Comparison of ENCODE assay signal across 13 cellular contexts in genomic region chr4:140937866-140938265, GRCh38.
A peak's percentile ranks its signal among the peaks of the same experiment; 100 is the strongest.
DNase-seq lines count a peak whose midpoint lies in the region.
"Had no signal": no experiment of that assay in that cellular context is flagged by ENCODE, and none has a peak within 500 bp of the region (broad histone marks: within the 10 kb centered on the region; RNA-seq: fewer than 3 reads in every experiment).

No MANE protein-coding gene starts in this region.

- H4K8ac ChIP-seq in trophoblast cell (ENCODE audit: low read depth, low read length) = no peak overlapping the region

- H2BK12ac ChIP-seq in trophoblast cell (ENCODE audit: low read length) = no peak overlapping the region

- H3K4me3 ChIP-seq in trophoblast cell (ENCODE audit: low read depth, low read length) = no peak overlapping the region

- H3K79me1 ChIP-seq in trophoblast cell (ENCODE audit: low read length) = no peaks in the 10 kb centered on the region

- no peaks in the 10 kb centered on the region for H3K9me3 ChIP-seq in trophoblast cell (ENCODE audit: insufficient read depth, low read depth, low read length)

- H3K23ac ChIP-seq in trophoblast cell (ENCODE audit: low read length) = no peak overlapping the region

- no peak overlapping the region for H4K91ac ChIP-seq in trophoblast cell (ENCODE audit: low read depth, low read length)

- no peaks in the 10 kb centered on the region for H3K79me2 ChIP-seq in trophoblast cell (ENCODE audit: control insufficient read depth, insufficient read depth, low read length, poor library complexity)

- DNase-seq in EH (ENCODE audit: low read depth) (peak; percentile 97), NCI-H226 (peak; percentile 5), fibroblast of gingiva (ENCODE audit: low read depth) (peak; percentile 89), trophoblast cell (peak; percentile 55 to 89), anterior cingulate cortex (lab: John Stamatoyannopoulos, UW) (no peak), iPS-NIHi7 (ENCODE audit: extremely low spot score) (no peak), RKO (ENCODE audit: low spot score) (no peak)
- no peak for DNase-seq in activated CD8-positive, alpha-beta memory T cell treated with anti-CD3 and anti-CD28 coated beads for 24 hours
- DNase-seq: activated CD4-positive, alpha-beta T cell treated with anti-CD3 and anti-CD28 coated beads, Interleukin-2, amount 50 U/mL, for 4 hours; cerebellar nuclear complex; MM.1S; small intestine had no signal

- H4K12ac ChIP-seq in trophoblast cell (ENCODE audit: low read depth, low read length) = no peak overlapping the region

- WGBS in trophoblast cell (ENCODE audit: extremely low coverage, insufficient coverage, insufficient read length) = no CpG with 5 or more reads among the region's 6 CpGs

- H3K14ac ChIP-seq in trophoblast cell (ENCODE audit: low read length) = no peak overlapping the region

- no peaks in the 10 kb centered on the region for H3K27me3 ChIP-seq in trophoblast cell (ENCODE audit: insufficient read depth, low read length)

- no peak overlapping the region for H2BK120ac ChIP-seq in trophoblast cell (ENCODE audit: insufficient read depth, low read length, poor library complexity)

- H3K18ac ChIP-seq in trophoblast cell (ENCODE audit: low read length) = no peak overlapping the region

- no peaks in the 10 kb centered on the region for H3K4me1 ChIP-seq in trophoblast cell (ENCODE audit: control insufficient read depth in 1 of 2, insufficient read depth in 2 of 2, low read length in 2 of 2)

- no peak overlapping the region for H2AFZ ChIP-seq in trophoblast cell (ENCODE audit: insufficient read depth, low read length, poor library complexity)

- H3K4ac ChIP-seq in trophoblast cell (ENCODE audit: low read depth, low read length) = no peak overlapping the region

- H3K9ac ChIP-seq in trophoblast cell (ENCODE audit: low read length) = no peak overlapping the region

- H3K4me2 ChIP-seq in trophoblast cell (ENCODE audit: low read length) = no peak overlapping the region

- H2AK5ac ChIP-seq in trophoblast cell (ENCODE audit: low read length) = no peak overlapping the region

- no peak overlapping the region for H2BK5ac ChIP-seq in trophoblast cell (ENCODE audit: low read depth, low read length, poor library complexity)

- H3K27ac ChIP-seq in trophoblast cell (ENCODE audit: low read depth, low read length) = no peak overlapping the region
- H3K27ac ChIP-seq: HL-60 had no signal

- H3K36me3 ChIP-seq in trophoblast cell (ENCODE audit: control insufficient read depth in 1 of 2, insufficient read depth in 2 of 2, low read length in 2 of 2) = no peaks in the 10 kb centered on the region

Comparison
In these comparisons a context has a peak if more than half of its experiments do, and no peak if none do; other contexts are left out.
1. DNase-seq: peak in EH (single experiment), NCI-H226 (single experiment), fibroblast of gingiva (single experiment) and trophoblast cell (2 of 2); none in anterior cingulate cortex (0 of 58), activated CD8-positive, alpha-beta memory T cell treated with anti-CD3 and anti-CD28 coated beads for 24 hours (single experiment), iPS-NIHi7 (single experiment) and RKO (single experiment).